8 cellular contexts compared by ENCODE assay signal in genomic region chr6:31585531-31585930, GRCh38. TPM values are rescaled to one million over a fixed set of nuclear protein-coding genes. Genes with fewer than 3 reads are reported as not detected.
A peak's percentile ranks its signal among the peaks of the same experiment; 100 is the strongest.
DNase-seq lines count a peak whose midpoint lies in the region; ATAC-seq and TF ChIP-seq lines count a peak whose summit lies in the region.

No MANE protein-coding gene starts in this region.

- H3K4me2 ChIP-seq in HCT116 (ENCODE audit: low read length), result no peak overlapping the region

- no peak overlapping the region for H3K27ac ChIP-seq in HCT116 (ENCODE audit: low read depth, low read length)
- no peak overlapping the region for H3K27ac ChIP-seq in right lobe of liver
- no peak overlapping the region for H3K27ac ChIP-seq in ascending aorta

- H3K36me3 ChIP-seq in HCT116 (ENCODE audit: control insufficient read depth in 1 of 2, insufficient read depth in 2 of 2, low read length in 2 of 2) (no peaks in the 10 kb centered on the region), right lobe of liver (no peaks in the 10 kb centered on the region), ascending aorta (no peaks in the 10 kb centered on the region)

- H3K4me3 ChIP-seq in HCT116 (replicated peaks in 1 of 2; ENCODE audit: low read depth in 1 of 2, low read length in 2 of 2), result no peak overlapping the region
- H3K4me3 ChIP-seq in right lobe of liver, result no peak overlapping the region
- H3K4me3 ChIP-seq in ascending aorta, result no peak overlapping the region

- DNase-seq in CD1c-positive myeloid dendritic cell (ENCODE audit: extremely low spot score) (peak; percentile 27), HCT116 (ENCODE audit: low read depth, low spot score) (peak; percentile 26), right lobe of liver (no peak), DMS79 treated with DMSO at 0.1 percent for 48 hours (lab: John Stamatoyannopoulos, UW) (no peak), activated gamma-delta T cell (lab: John Stamatoyannopoulos, UW) (no peak), ascending aorta (ENCODE audit: low spot score in 2 of 2) (no peak)
- DNase-seq in activated CD4-positive, alpha-beta T cell treated with anti-CD3 and anti-CD28 coated beads, Interleukin-2, amount 50 U/mL, for 48 hours, result peak; percentile 58 to 70

- no peaks in the 10 kb centered on the region for H3K79me2 ChIP-seq in HCT116 (ENCODE audit: insufficient read depth, low read length)

- TF ChIP-seq RAD21 in HCT116 (IDR thresholded peaks at IDR 0.05; ENCODE audit: low read depth), result peak; percentile 30; the same call in 1 of the 2 replicates

- RAD21 ChIA-PET in HCT116 (lab: Charles Lee; ENCODE audit: low non-redundant PET in 1 of 2, low total read pairs in 2 of 2, uncharacterized antibody in 2 of 2, unreplicated experiment in 2 of 2), result no interaction called here

- H3K9me3 ChIP-seq in HCT116 (ENCODE audit: control insufficient read depth in 1 of 2, insufficient read depth in 1 of 2, low read depth in 1 of 2, low read length in 2 of 2), result no peaks in the 10 kb centered on the region
- H3K9me3 ChIP-seq in right lobe of liver, result no peaks in the 10 kb centered on the region
- no peaks in the 10 kb centered on the region for H3K9me3 ChIP-seq in ascending aorta

- H3K27me3 ChIP-seq in HCT116 (ENCODE audit: insufficient read depth, low read length), result no peaks in the 10 kb centered on the region
- H3K27me3 ChIP-seq in right lobe of liver, result no peaks in the 10 kb centered on the region
- H3K27me3 ChIP-seq in ascending aorta, result no peaks in the 10 kb centered on the region

- POLR2A ChIA-PET in HCT116 (lab: Charles Lee), result no interaction called here

- peaks cover 4 to 14% of the 10 kb centered on the region in 2 experiments; a peak in 2 of 4 replicates for H3K4me1 ChIP-seq in HCT116 (ENCODE audit: control insufficient read depth in 1 of 2, insufficient read depth in 2 of 2, low read length in 2 of 2)
- H3K4me1 ChIP-seq in right lobe of liver, result no peaks in the 10 kb centered on the region
- peaks cover 0 to 12% of the 10 kb centered on the region in 2 donors for H3K4me1 ChIP-seq in ascending aorta

- no peak overlapping the region for H2AFZ ChIP-seq in HCT116 (ENCODE audit: low read depth, low read length, poor library complexity, severe bottlenecking)

- BruUV-seq in HCT116 (replicated peaks; lab: Mats Ljungman, UMichigan), result no TSS peak

- intact Hi-C loops in HCT116 (cut with micrococcal nuclease), result no loop called here
- intact Hi-C loops in right lobe of liver (cut with DNase I), result no loop called here
- intact Hi-C loops in ascending aorta (cut with DNase I), result no loop called here

- TF ChIP-seq POLR2A in HCT116 (IDR thresholded peaks at IDR 0.05; ENCODE audit: borderline replicate concordance, extremely low read depth, insufficient read depth, insufficient read length) (no peak), right lobe of liver (IDR thresholded peaks at IDR 0.05) (no peak)

- WGBS in right lobe of liver (ENCODE audit: insufficient coverage, low coverage, low lambda C conversion rate, missing lambda C conversion rate), result 38% methylated on average over 2 of the region's 2 CpGs

- peak; percentile 55 for ATAC-seq in HCT116
- ATAC-seq in right lobe of liver, result no peak
- ATAC-seq in HG03354 (IDR thresholded peaks at IDR 0.05; ENCODE audit: poor library complexity, severe bottlenecking, unreplicated experiment), result no peak

- TF ChIP-seq CTCF in HCT116 (IDR thresholded peaks at IDR 0.05 in 2 of 3, conservative IDR thresholded peaks at IDR 0.05 in 1 of 3; ENCODE audit: borderline replicate concordance in 1 of 3, insufficient read depth in 1 of 3, low read depth in 2 of 3, low read length in 2 of 3) (peak in 2 of 3 experiments; percentile 72 to 76; a peak in 4 of 6 replicates), right lobe of liver (IDR thresholded peaks at IDR 0.05) (peak; percentile 13 to 27 (median 22)), ascending aorta (IDR thresholded peaks at IDR 0.05) (no peak)

- H3K9me2 ChIP-seq in HCT116 (ENCODE audit: insufficient read depth), result no peaks in the 10 kb centered on the region

- CTCF ChIA-PET in HCT116 (lab: Charles Lee), result interaction anchor here (0.8 to 7.8 kb wide), 3 partner anchors 8 to 34 kb away, joined by 3 to 70 read pairs (median 5); no protein-coding TSS in a partner anchor

- no peaks in the 10 kb centered on the region for H4K20me1 ChIP-seq in HCT116 (ENCODE audit: insufficient read depth)

- H3K9ac ChIP-seq in HCT116 (ENCODE audit: low read length), result no peak overlapping the region

TF ChIP-seq in HCT116, 20 proteins besides CTCF, POLR2A, EP300 and RAD21:
- TF ChIP-seq SP1 (IDR thresholded peaks at IDR 0.05; ENCODE audit: low read depth) (no peak), JUND (IDR thresholded peaks at IDR 0.05) (no peak), FOSL1 (IDR thresholded peaks at IDR 0.05; ENCODE audit: low read depth) (no peak), REST (IDR thresholded peaks at IDR 0.05; ENCODE audit: low read depth) (no peak), EZH2phosphoT487 (IDR thresholded peaks at IDR 0.05; ENCODE audit: borderline replicate concordance) (no peak), TCF7L2 (IDR thresholded peaks at IDR 0.05; ENCODE audit: borderline replicate concordance, extremely low read depth, insufficient read depth, insufficient read length) (no peak), SIN3A (IDR thresholded peaks at IDR 0.05; ENCODE audit: low read depth) (no peak), CEBPB (IDR thresholded peaks at IDR 0.05; ENCODE audit: low read depth) (no peak)

RNA-seq across cellular contexts. Expression of gene LST1, which starts 0.5 kb away (rescaled TPM):
- 0.69 TPM for total RNA-seq in HCT116 (2021; ENCODE audit: unreplicated experiment)
- polyA plus RNA-seq in HCT116 (2012), result 0.34 and 0.44 TPM in 2 replicates
- 10 to 100 TPM in 1 of 6 experiments, 1 to 10 TPM in 5; 1.5 to 21.5 (median 6.7) TPM for total RNA-seq in right lobe of liver
- 21.4 TPM for total RNA-seq in ascending aorta

RNA-seq across cellular contexts. Expression of gene LTB, which starts 3.3 kb away (rescaled TPM):
- 0.64 TPM for total RNA-seq in HCT116 (2021; ENCODE audit: unreplicated experiment)
- polyA plus RNA-seq in HCT116 (2012), result 0.09 and 0.17 TPM in 2 replicates
- 1 to 10 TPM in 2 of 6 experiments, under 1 TPM in 4; 0.28 to 2.2 (median 0.62) TPM for total RNA-seq in right lobe of liver
- total RNA-seq in ascending aorta, result not detected

RNA-seq across cellular contexts. Expression of gene NCR3, which starts 7.3 kb away (rescaled TPM):
- total RNA-seq in HCT116 (2021; ENCODE audit: unreplicated experiment) (not detected), right lobe of liver (under 1 TPM in 3 of 6 experiments, not detected in 3; 0.20 to 0.55 (median 0.46) TPM), ascending aorta (not detected)
- not detected in 2 replicates for polyA plus RNA-seq in HCT116 (2012)

RNA-seq across cellular contexts. Expression of gene TNF, which starts 10.2 kb away (rescaled TPM):
- 0.59 TPM for total RNA-seq in HCT116 (2021; ENCODE audit: unreplicated experiment)
- not detected in 2 replicates for polyA plus RNA-seq in HCT116 (2012)
- total RNA-seq in right lobe of liver, result 1 to 10 TPM in 1 of 6 experiments, under 1 TPM in 1, not detected in 4; 0.15 to 1.0 TPM
- 11.5 TPM for total RNA-seq in ascending aorta

RNA-seq across cellular contexts. Expression of gene LTA, which starts 13.4 kb away (rescaled TPM):
- total RNA-seq in HCT116 (2021; ENCODE audit: unreplicated experiment) (1.1 TPM), right lobe of liver (under 1 TPM in 1 of 6 experiments, not detected in 5; 0.20 TPM), ascending aorta (not detected)
- polyA plus RNA-seq in HCT116 (2012), result 0.09 TPM in 1 of 2 replicates, not detected in the other

Comparison
In these comparisons a context has a peak if more than half of its experiments do, and no peak if none do; other contexts are left out.
1. DNase-seq: peak in CD1c-positive myeloid dendritic cell (single experiment), HCT116 (single experiment) and activated CD4-positive, alpha-beta T cell treated with anti-CD3 and anti-CD28 coated beads, Interleukin-2, amount 50 U/mL, for 48 hours (2 of 2); none in right lobe of liver (0 of 3), DMS79 treated with DMSO at 0.1 percent for 48 hours (single experiment), activated gamma-delta T cell (single experiment) and ascending aorta (0 of 2).
2. CTCF ChIP-seq: peak in HCT116 (2 of 3) and right lobe of liver (4 of 4); none in ascending aorta (0 of 3).